21 cellular contexts compared by ENCODE assay signal in genomic region chr19:19710506-19710905, GRCh38. TPM values are rescaled to one million over a fixed set of nuclear protein-coding genes. Genes with fewer than 3 reads are reported as not detected.
A peak's percentile ranks its signal among the peaks of the same experiment; 100 is the strongest.
DNase-seq lines count a peak whose midpoint lies in the region; ATAC-seq and TF ChIP-seq lines count a peak whose summit lies in the region.
"Had no signal": no experiment of that assay in that cellular context is flagged by ENCODE, and none has a peak within 500 bp of the region (broad histone marks: within the 10 kb centered on the region; RNA-seq: fewer than 3 reads in every experiment).

No MANE protein-coding gene starts in this region.

- H3K9me3 Mint-ChIP-seq in progenitor cell of endocrine pancreas (ENCODE audit: low read depth), result peaks cover 54% of the 10 kb centered on the region

- H3K36me3 ChIP-seq in BLaER1 (peaks cover 94% of the 10 kb centered on the region), Karpas-422 (ENCODE audit: insufficient read depth, low read length) (peaks cover 68% of the 10 kb centered on the region), duodenal mucosa (ENCODE audit: control insufficient read depth in 1 of 2, insufficient read depth in 2 of 2, low read length in 2 of 2) (peaks cover 31 to 39% of the 10 kb centered on the region in 2 donors)

- no peak overlapping the region for H3K9ac ChIP-seq in BLaER1
- no peak overlapping the region for H3K9ac ChIP-seq in Karpas-422 (ENCODE audit: low read length)
- H3K9ac ChIP-seq in duodenal mucosa (ENCODE audit: low read depth in 1 of 2, low read length in 2 of 2), result no peak overlapping the region

- H3K36me3 Mint-ChIP-seq in progenitor cell of endocrine pancreas (ENCODE audit: insufficient read depth), result peaks cover 88% of the 10 kb centered on the region

- DNase-seq in Karpas-422, result peak; percentile 32
- DNase-seq in progenitor cell of endocrine pancreas (ENCODE audit: low spot score, unreplicated experiment), result no peak
- no peak for DNase-seq in caudate nucleus (lab: John Stamatoyannopoulos, UW)
- DNase-seq: Calu3; CD8-positive, alpha-beta T cell; GF-D8; GOT3; KBM-7; MV-4-11; NCI-H1417; NCI-H187; NCI-H345; NCI-H524 treated with DMSO at 0.1 percent for 48 hours had no signal

- no peak overlapping the region for H3K4me3 Mint-ChIP-seq in progenitor cell of endocrine pancreas (ENCODE audit: low read depth)
- H3K4me3 Mint-ChIP-seq: B cell; CD8-positive, alpha-beta T cell had no signal

- H3K9me3 ChIP-seq in BLaER1, result peaks cover 100% of the 10 kb centered on the region
- H3K9me3 ChIP-seq in Karpas-422 (ENCODE audit: low read length), result peaks cover 75% of the 10 kb centered on the region
- H3K9me3 ChIP-seq in duodenal mucosa (ENCODE audit: control insufficient read depth in 1 of 2, low read length in 2 of 2), result peaks cover 86 to 93% of the 10 kb centered on the region in 2 donors

- TF ChIP-seq CTCF in progenitor cell of endocrine pancreas (IDR thresholded peaks at IDR 0.05; ENCODE audit: unreplicated experiment), result no peak

- H3K9me2 ChIP-seq in Karpas-422 (replicated peaks; ENCODE audit: insufficient read depth, low read length), result no peaks in the 10 kb centered on the region

- no peaks in the 10 kb centered on the region for H3K4me1 Mint-ChIP-seq in progenitor cell of endocrine pancreas (ENCODE audit: low read depth)
- H3K4me1 Mint-ChIP-seq: B cell had no signal

- H3K4me1 ChIP-seq in BLaER1 (no peaks in the 10 kb centered on the region), Karpas-422 (ENCODE audit: low read length) (no peaks in the 10 kb centered on the region), duodenal mucosa (ENCODE audit: control insufficient read depth in 1 of 2, insufficient read depth in 2 of 2, low read length in 2 of 2) (no peaks in the 10 kb centered on the region)

- H3K27ac ChIP-seq in BLaER1 (no peak overlapping the region), Karpas-422 (ENCODE audit: low read length) (no peak overlapping the region), duodenal mucosa (ENCODE audit: low read depth, low read length) (no peak overlapping the region), caudate nucleus (ENCODE audit: low read depth, low read length) (no peak overlapping the region)

- H4K20me1 ChIP-seq in BLaER1 (no peaks in the 10 kb centered on the region), Karpas-422 (ENCODE audit: insufficient read depth, low read depth, low read length) (no peaks in the 10 kb centered on the region)

- peak overlapping the region; percentile 92 for H3K27ac Mint-ChIP-seq in progenitor cell of endocrine pancreas
- H3K27ac Mint-ChIP-seq: B cell had no signal

- peaks cover 6% of the 10 kb centered on the region; the same call in 1 of the 2 replicates for H3K79me2 ChIP-seq in Karpas-422 (ENCODE audit: low read length)

- H3K4me3 ChIP-seq in BLaER1 (peak overlapping the region; percentile 35), Karpas-422 (ENCODE audit: low read length) (no peak overlapping the region), duodenal mucosa (ENCODE audit: low read depth in 1 of 2, low read length in 2 of 2) (peak overlapping the region; percentile 23 to 34)

- H3K27me3 ChIP-seq in BLaER1 (no peaks in the 10 kb centered on the region), Karpas-422 (ENCODE audit: low read length) (no peaks in the 10 kb centered on the region), duodenal mucosa (ENCODE audit: control insufficient read depth in 1 of 2, insufficient read depth in 2 of 2, low read length in 2 of 2) (no peaks in the 10 kb centered on the region)

- H2AFZ ChIP-seq in Karpas-422 (ENCODE audit: low read length), result no peak overlapping the region

- no peak for ATAC-seq in HG02610 (IDR thresholded peaks at IDR 0.05; ENCODE audit: unreplicated experiment)
- no peak for ATAC-seq in HG03045 (IDR thresholded peaks at IDR 0.05; ENCODE audit: unreplicated experiment)
- ATAC-seq: CD8-positive, alpha-beta T cell; HCT116; Panc1; Right ventricle myocardium inferior had no signal

- H3K4me2 ChIP-seq in BLaER1 (no peak overlapping the region), Karpas-422 (ENCODE audit: low read depth, low read length, poor library complexity, severe bottlenecking) (no peak overlapping the region)

- H3K27me3 Mint-ChIP-seq in progenitor cell of endocrine pancreas, result no peaks in the 10 kb centered on the region
- H3K27me3 Mint-ChIP-seq: B cell had no signal

RNA-seq across cellular contexts. Expression of gene ZNF14, which starts 22.4 kb away (rescaled TPM):
- 9.2 and 12.1 TPM in 2 replicates for total RNA-seq in Karpas-422 (2014; rRNA removed; shearing (Covaris generic); ENCODE audit: low replicate concordance)
- 10.5 and 12.4 TPM in 2 replicates for total RNA-seq in progenitor cell of endocrine pancreas

RNA-seq across cellular contexts. Expression of gene ZNF101, which starts 41.9 kb away (rescaled TPM):
- total RNA-seq in Karpas-422 (2014; rRNA removed; shearing (Covaris generic); ENCODE audit: low replicate concordance), result 12.4 and 15.0 TPM in 2 replicates
- total RNA-seq in progenitor cell of endocrine pancreas, result 15.3 and 15.6 TPM in 2 replicates

RNA-seq across cellular contexts. Expression of gene ATP13A1, which starts 47.0 kb away (rescaled TPM):
- total RNA-seq in Karpas-422 (2014; rRNA removed; shearing (Covaris generic); ENCODE audit: low replicate concordance), result 39.6 and 59.1 TPM in 2 replicates
- total RNA-seq in progenitor cell of endocrine pancreas, result 81.1 and 87.1 TPM in 2 replicates
